Comparison of ENCODE assay signal across 8 cellular contexts in genomic region chr1:113677250-113678158, GRCh38.
DNase-seq lines count a peak whose midpoint lies in the region; ATAC-seq, FAIRE-seq and TF ChIP-seq lines count a peak whose summit lies in the region.

No MANE protein-coding gene starts in this region.

- H3K4me3 ChIP-seq in WI38 (ENCODE audit: low read depth, low read length) (no peak overlapping the region), gastrocnemius medialis (no peak overlapping the region)

- TF ChIP-seq CTCF in WI38 (IDR thresholded peaks at IDR 0.05; ENCODE audit: low read depth, low read length) (0 out of 2 replicates have a peak, but pooled peaks have one; percentile 9), gastrocnemius medialis (IDR thresholded peaks at IDR 0.05 in 4 of 5, conservative IDR thresholded peaks at IDR 0.05 in 1 of 5) (peak in 4 of 5 experiments; percentile 30 to 60 (median 52))

- H3K4me3 Mint-ChIP-seq in activated T-helper 2 cell treated with anti-CD3 and anti-CD28 coated beads, Interferon-gamma antibody, Interleukin-2, Interleukin-4, amounts not matched to agents 10 μg/mL and 5 μg/mL and 100 μg/mL, durations not matched to agents 14 hours and 24 hours and 36 hours (ENCODE audit: low read depth): no peak overlapping the region

- ATAC-seq in left cardiac atrium (peak in 1 of 2 donors; percentile 50), gastrocnemius medialis (peak; percentile 72 to 95)

- no peak overlapping the region for H3K27ac ChIP-seq in gastrocnemius medialis

- no peaks in the 10 kb centered on the region for H3K36me3 Mint-ChIP-seq in activated T-helper 2 cell treated with anti-CD3 and anti-CD28 coated beads, Interferon-gamma antibody, Interleukin-2, Interleukin-4, amounts not matched to agents 10 μg/mL and 5 μg/mL and 100 μg/mL, durations not matched to agents 14 hours and 24 hours and 36 hours (ENCODE audit: low read depth)

- H3K4me1 ChIP-seq in gastrocnemius medialis: peaks cover 7 to 8% of the 10 kb centered on the region in 2 donors

- H3K27me3 ChIP-seq in gastrocnemius medialis: no peaks in the 10 kb centered on the region

- H3K36me3 ChIP-seq in gastrocnemius medialis: no peaks in the 10 kb centered on the region

- peaks cover 15% of the 10 kb centered on the region for H3K4me1 Mint-ChIP-seq in activated T-helper 2 cell treated with anti-CD3 and anti-CD28 coated beads, Interferon-gamma antibody, Interleukin-2, Interleukin-4, amounts not matched to agents 10 μg/mL and 5 μg/mL and 100 μg/mL, durations not matched to agents 14 hours and 24 hours and 36 hours (ENCODE audit: low read depth)

- no peak overlapping the region for H3K27ac Mint-ChIP-seq in activated T-helper 2 cell treated with anti-CD3 and anti-CD28 coated beads, Interferon-gamma antibody, Interleukin-2, Interleukin-4, amounts not matched to agents 10 μg/mL and 5 μg/mL and 100 μg/mL, durations not matched to agents 14 hours and 24 hours and 36 hours

- in situ Hi-C loops in gastrocnemius medialis (cut with MboI; ENCODE audit: low sequenced_read_pairs in 4 of 4): loop anchor here in 1 of 4 donors (10.0 kb wide), 1 partner anchor 533 kb away; no protein-coding TSS in a partner anchor

- no peaks in the 10 kb centered on the region for H3K9me3 ChIP-seq in gastrocnemius medialis

- no peak for FAIRE-seq in GM12891 (lab: Jason Lieb, UNC)

- DNase-seq in AG08395 (ENCODE audit: low spot score) (peak; percentile 45), GM12891 (ENCODE audit: insufficient read length, low spot score) (peak; percentile 15), NCI-H2107 treated with DMSO at 0.1 percent for 48 hours (lab: John Stamatoyannopoulos, UW; ENCODE audit: unreplicated experiment) (peak; percentile 50), left cardiac atrium (peak; percentile 25), gastrocnemius medialis (peak; percentile 19 to 66), KG1 (lab: John Stamatoyannopoulos, UW) (no peak)
- DNase-seq in activated T-helper 2 cell treated with anti-CD3 and anti-CD28 coated beads, Interferon-gamma antibody, Interleukin-2, Interleukin-4, amounts not matched to agents 10 μg/mL and 5 μg/mL and 100 μg/mL, durations not matched to agents 14 hours and 24 hours and 36 hours (ENCODE audit: low spot score): no peak

- H3K9me3 Mint-ChIP-seq in activated T-helper 2 cell treated with anti-CD3 and anti-CD28 coated beads, Interferon-gamma antibody, Interleukin-2, Interleukin-4, amounts not matched to agents 10 μg/mL and 5 μg/mL and 100 μg/mL, durations not matched to agents 14 hours and 24 hours and 36 hours: no peaks in the 10 kb centered on the region

- H3K27me3 Mint-ChIP-seq in activated T-helper 2 cell treated with anti-CD3 and anti-CD28 coated beads, Interferon-gamma antibody, Interleukin-2, Interleukin-4, amounts not matched to agents 10 μg/mL and 5 μg/mL and 100 μg/mL, durations not matched to agents 14 hours and 24 hours and 36 hours (ENCODE audit: low read depth): peaks cover 2% of the 10 kb centered on the region

- TF ChIP-seq POLR2A in GM12891 (IDR thresholded peaks at IDR 0.05; ENCODE audit: low read depth, low read length) (no peak), gastrocnemius medialis (IDR thresholded peaks at IDR 0.05) (no peak)

- intact Hi-C loops in left cardiac atrium (cut with DNase I) (loop anchor here (1.0 to 10.0 kb wide), 3 partner anchors 535 to 963 kb away; partner anchors contain the start of gene PPM1J (in 1 of the 2)), gastrocnemius medialis (cut with DNase I; ENCODE audit: low total_unique reads) (loop anchor here (1.0 to 2.0 kb wide), 3 partner anchors 537 to 961 kb away; partner anchors contain the start of gene LRIG2)
- intact Hi-C loops in activated T-helper 2 cell treated with anti-CD3 and anti-CD28 coated beads, Interferon-gamma antibody, Interleukin-2, Interleukin-4, amounts not matched to agents 10 μg/mL and 5 μg/mL and 100 μg/mL, durations not matched to agents 14 hours and 24 hours and 36 hours (cut with micrococcal nuclease): loop anchor here (1.0 to 10.0 kb wide), 4 partner anchors 283 to 961 kb away; partner anchors contain the start of genes LRIG2 and MAGI3

TF ChIP-seq in GM12891, 5 proteins besides CTCF, POLR2A, EP300 and RAD21:
- TF ChIP-seq POLR2AphosphoS5 (IDR thresholded peaks at IDR 0.05; ENCODE audit: low read depth, low read length) (no peak), POU2F2 (IDR thresholded peaks at IDR 0.05; ENCODE audit: low read depth, low read length) (no peak), TAF1 (IDR thresholded peaks at IDR 0.05; ENCODE audit: low read depth, low read length) (no peak), SPI1 (IDR thresholded peaks at IDR 0.05; ENCODE audit: low read depth, low read length) (no peak), PAX5 (IDR thresholded peaks at IDR 0.05; ENCODE audit: insufficient read depth, low read length, severe bottlenecking) (no peak)

Comparison
In these comparisons a context has a peak if more than half of its experiments do, and no peak if none do; other contexts are left out.
1. DNase-seq: peak in AG08395 (single experiment), GM12891 (single experiment), NCI-H2107 treated with DMSO at 0.1 percent for 48 hours (single experiment), left cardiac atrium (single experiment) and gastrocnemius medialis (2 of 2); none in KG1 (single experiment) and activated T-helper 2 cell treated with anti-CD3 and anti-CD28 coated beads, Interferon-gamma antibody, Interleukin-2, Interleukin-4, amounts not matched to agents 10 μg/mL and 5 μg/mL and 100 μg/mL, durations not matched to agents 14 hours and 24 hours and 36 hours (single experiment).